In the genomic region with DNA sequence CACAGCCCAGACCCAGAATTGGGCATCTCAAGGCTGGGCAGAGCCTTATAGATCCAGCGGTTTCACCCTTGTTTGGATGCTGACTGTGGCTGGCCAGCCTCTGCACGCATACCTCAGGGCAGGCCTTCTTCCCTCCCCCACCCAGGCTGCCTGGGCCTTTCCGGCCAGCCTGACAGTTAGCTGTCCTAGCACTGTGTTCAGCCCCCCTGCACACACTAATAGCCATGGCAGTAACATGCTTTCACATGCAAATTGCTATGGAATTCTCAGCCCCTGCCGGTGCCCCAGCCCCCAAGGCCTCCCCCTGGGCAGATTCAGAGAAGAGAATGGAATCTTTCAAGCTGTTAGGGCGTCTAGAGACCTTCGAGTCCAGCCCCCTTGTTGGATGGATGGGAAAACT, we compare ENCODE assay signal across 1 cellular context.
TF ChIP-seq lines count a peak whose summit lies in the region.

No MANE protein-coding gene starts in this region.

TF ChIP-seq in IMR-90, 13 proteins besides CTCF, POLR2A, EP300 and RAD21 (continued from another document):
- TF ChIP-seq, protein P1, sequence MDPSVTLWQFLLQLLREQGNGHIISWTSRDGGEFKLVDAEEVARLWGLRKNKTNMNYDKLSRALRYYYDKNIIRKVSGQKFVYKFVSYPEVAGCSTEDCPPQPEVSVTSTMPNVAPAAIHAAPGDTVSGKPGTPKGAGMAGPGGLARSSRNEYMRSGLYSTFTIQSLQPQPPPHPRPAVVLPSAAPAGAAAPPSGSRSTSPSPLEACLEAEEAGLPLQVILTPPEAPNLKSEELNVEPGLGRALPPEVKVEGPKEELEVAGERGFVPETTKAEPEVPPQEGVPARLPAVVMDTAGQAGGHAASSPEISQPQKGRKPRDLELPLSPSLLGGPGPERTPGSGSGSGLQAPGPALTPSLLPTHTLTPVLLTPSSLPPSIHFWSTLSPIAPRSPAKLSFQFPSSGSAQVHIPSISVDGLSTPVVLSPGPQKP (IDR thresholded peaks at IDR 0.05; ENCODE audit: borderline replicate concordance, low read depth, low read length) = no peak
- TF ChIP-seq NFE2L2 (IDR thresholded peaks at IDR 0.05; ENCODE audit: low read depth, low read length) (no peak), CEBPB (IDR thresholded peaks at IDR 0.05; ENCODE audit: low read depth, low read length) (no peak), SMC3 (IDR thresholded peaks at IDR 0.05; ENCODE audit: low read depth, low read length) (no peak)
